Comparison of ENCODE assay signal across 7 cellular contexts in genomic region chr9:22469928-22470544, GRCh38.
DNase-seq lines count a peak whose midpoint lies in the region; ATAC-seq and TF ChIP-seq lines count a peak whose summit lies in the region.

No MANE protein-coding gene starts in this region.

- H3K4me1 ChIP-seq in KMS-11 (ENCODE audit: low read depth, poor library complexity, severe bottlenecking) (peaks cover 3% of the 10 kb centered on the region), RWPE2 (ENCODE audit: insufficient read depth, poor library complexity, severe bottlenecking) (no peaks in the 10 kb centered on the region)

- H3K36me3 Mint-ChIP-seq in stimulated activated memory B cell treated with anti-CD40 and anti-IgM and Interleukin-4, amounts not matched to agents 10 μg/mL and 1 μg/mL and 100 μg/mL, for 72 hours: no peaks in the 10 kb centered on the region

- no peaks in the 10 kb centered on the region for H3K9me3 Mint-ChIP-seq in stimulated activated memory B cell treated with anti-CD40 and anti-IgM and Interleukin-4, amounts not matched to agents 10 μg/mL and 1 μg/mL and 100 μg/mL, for 72 hours

- no peaks in the 10 kb centered on the region for H4K20me1 ChIP-seq in KMS-11 (ENCODE audit: insufficient read depth)

- no peak overlapping the region for H3K4me2 ChIP-seq in KMS-11

- no peak for DNase-seq in GM10248 (ENCODE audit: extremely low spot score)
- no peak for DNase-seq in RWPE2 (ENCODE audit: low spot score)
- DNase-seq in glomerular visceral epithelial cell (ENCODE audit: extremely low spot score): peak; percentile 61
- DNase-seq in stimulated activated CD4-positive, alpha-beta T cell treated with anti-CD3 and anti-CD28 coated beads, Interleukin-1b, Interleukin-23, amount 100 ng/mL, for 48 hours: no peak

- POLR2A ChIA-PET in GM10248 (lab: Yijun Ruan, JAX): no interaction called here

- H3K4me3 ChIP-seq in KMS-11 (IDR thresholded peaks at IDR 0.05; ENCODE audit: insufficient read depth, low read depth, low read length) (no peak overlapping the region), RWPE2 (ENCODE audit: severe bottlenecking) (no peak overlapping the region)

- H3K36me3 ChIP-seq in KMS-11 (ENCODE audit: insufficient read depth) (no peaks in the 10 kb centered on the region), RWPE2 (ENCODE audit: low read depth) (no peaks in the 10 kb centered on the region)

- no peaks in the 10 kb centered on the region for H3K27me3 ChIP-seq in KMS-11 (ENCODE audit: insufficient read depth, low read depth)
- no peaks in the 10 kb centered on the region for H3K27me3 ChIP-seq in RWPE2 (ENCODE audit: insufficient read depth, poor library complexity, severe bottlenecking)

- H3K4me1 Mint-ChIP-seq in stimulated activated memory B cell treated with anti-CD40 and anti-IgM and Interleukin-4, amounts not matched to agents 10 μg/mL and 1 μg/mL and 100 μg/mL, for 72 hours: no peaks in the 10 kb centered on the region

- CTCF ChIA-PET in GM10248 (lab: Yijun Ruan, JAX): interaction anchor here (0.6 to 1.9 kb wide), 7 partner anchors 9 to 17 kb away, joined by 3 to 12 read pairs (median 7); no protein-coding TSS in a partner anchor

- no peaks in the 10 kb centered on the region for H3K79me2 ChIP-seq in KMS-11 (ENCODE audit: insufficient read depth, low read depth)

- peak; percentile 83 for ATAC-seq in GM21529 (IDR thresholded peaks at IDR 0.05; ENCODE audit: unreplicated experiment)
- peak; percentile 79 for ATAC-seq in RWPE2 (ENCODE audit: low read depth)
- peak; percentile 40 for ATAC-seq in stimulated activated memory B cell treated with anti-CD40 and anti-IgM and Interleukin-4, amounts not matched to agents 10 μg/mL and 1 μg/mL and 100 μg/mL, for 72 hours

- H3K27ac Mint-ChIP-seq in stimulated activated memory B cell treated with anti-CD40 and anti-IgM and Interleukin-4, amounts not matched to agents 10 μg/mL and 1 μg/mL and 100 μg/mL, for 72 hours: no peak overlapping the region

- no peak overlapping the region for H3K9ac ChIP-seq in KMS-11

- TF ChIP-seq CTCF in GM10248 (IDR thresholded peaks at IDR 0.05; ENCODE audit: control extremely low read depth, extremely low read depth, low read depth, missing control alignments): peak; percentile 66
- TF ChIP-seq CTCF in KMS-11 (conservative IDR thresholded peaks at IDR 0.05; ENCODE audit: low read depth, low read length): peak; percentile 90
- peak; percentile 91 for TF ChIP-seq CTCF in RWPE2 (IDR thresholded peaks at IDR 0.05; ENCODE audit: poor library complexity, severe bottlenecking)

- H3K27ac ChIP-seq in KMS-11 (no peak overlapping the region), RWPE2 (ENCODE audit: poor library complexity, severe bottlenecking) (no peak overlapping the region)

- no peaks in the 10 kb centered on the region for H3K9me3 ChIP-seq in RWPE2 (ENCODE audit: severe bottlenecking)

- H3K4me3 Mint-ChIP-seq in stimulated activated memory B cell treated with anti-CD40 and anti-IgM and Interleukin-4, amounts not matched to agents 10 μg/mL and 1 μg/mL and 100 μg/mL, for 72 hours: no peak overlapping the region

- no peaks in the 10 kb centered on the region for H3K27me3 Mint-ChIP-seq in stimulated activated memory B cell treated with anti-CD40 and anti-IgM and Interleukin-4, amounts not matched to agents 10 μg/mL and 1 μg/mL and 100 μg/mL, for 72 hours

- H2AFZ ChIP-seq in KMS-11 (ENCODE audit: low read depth): peak overlapping the region; percentile 19; the same call in 1 of the 2 replicates
